Comparison of ENCODE assay signal across 16 cellular contexts in genomic region chr12:124432376-124432775, GRCh38.
A peak's percentile ranks its signal among the peaks of the same experiment; 100 is the strongest.
DNase-seq lines count a peak whose midpoint lies in the region; ATAC-seq and TF ChIP-seq lines count a peak whose summit lies in the region.
"Had no signal": no experiment of that assay in that cellular context is flagged by ENCODE, and none has a peak within 500 bp of the region (broad histone marks: within the 10 kb centered on the region; RNA-seq: fewer than 3 reads in every experiment).

No MANE protein-coding gene starts in this region.

- H3K36me3 ChIP-seq in HUES64 (ENCODE audit: insufficient read depth, low read length) (peaks cover 37% of the 10 kb centered on the region), lower lobe of right lung (peaks cover 48% of the 10 kb centered on the region), colonic mucosa (no peaks in the 10 kb centered on the region)

- H3K9ac ChIP-seq in HUES64 (ENCODE audit: low read depth, low read length) (no peak overlapping the region), colonic mucosa (ENCODE audit: low read depth in 2 of 2, low read length in 2 of 2) (no peak overlapping the region)

- no peak for TF ChIP-seq CTCF in coronary artery (IDR thresholded peaks at IDR 0.05)
- TF ChIP-seq CTCF in lower lobe of right lung (IDR thresholded peaks at IDR 0.05) = no peak
- no peak for TF ChIP-seq CTCF in colonic mucosa (IDR thresholded peaks at IDR 0.05)

- H3K27ac ChIP-seq in HUES64 (ENCODE audit: low read depth, low read length) (peak overlapping the region; percentile 35; the same call in 1 of the 2 replicates), coronary artery (peak overlapping the region; percentile 1 to 66), lower lobe of right lung (peak overlapping the region; percentile 39), colonic mucosa (no peak overlapping the region)
- H3K27ac ChIP-seq: SJCRH30 had no signal

- DNase-seq in coronary artery (ENCODE audit: low spot score) (no peak), lower lobe of right lung (peak; percentile 73), SW 1271 (lab: John Stamatoyannopoulos, UW) (no peak), EL (no peak), colonic mucosa (no peak)
- DNase-seq in stimulated activated effector memory CD8-positive, alpha-beta T cell treated with anti-CD3 and anti-CD28 coated beads, Interleukin-12 subunit alpha, Interleukin-12 subunit beta, amount 100 ng/mL, for 72 hours (ENCODE audit: low spot score in 2 of 2) = no peak
- DNase-seq: activated T-cell treated with anti-CD3 and anti-CD28 coated beads, Interleukin-2, amount 50 U/mL, for 24 hours; hippocampal formation; NCI-H1105 treated with DMSO at 0.1 percent for 48 hours; NCI-H345; SJCRH30; stimulated activated naive CD4-positive, alpha-beta T cell treated with Interleukin-2 at 50 U/mL for 16 hours had no signal

- H3K4me3 ChIP-seq in HUES64 (ENCODE audit: low read length) = no peak overlapping the region
- no peak overlapping the region for H3K4me3 ChIP-seq in coronary artery
- H3K4me3 ChIP-seq in lower lobe of right lung = no peak overlapping the region
- H3K4me3 ChIP-seq in colonic mucosa = no peak overlapping the region
- H3K4me3 ChIP-seq: SJCRH30 had no signal

- H3K4me3 Mint-ChIP-seq in stimulated activated effector memory CD8-positive, alpha-beta T cell treated with anti-CD3 and anti-CD28 coated beads, Interleukin-12 subunit alpha, Interleukin-12 subunit beta, amount 100 ng/mL, for 72 hours = no peak overlapping the region
- H3K4me3 Mint-ChIP-seq: activated T-cell treated with anti-CD3 and anti-CD28 coated beads, Interleukin-2, amount 50 U/mL, for 24 hours; B cell; nephron had no signal

- intact Hi-C loops in lower lobe of right lung (cut with DNase I) = no loop called here
- intact Hi-C loops in colonic mucosa (cut with DNase I) = no loop called here

- no peaks in the 10 kb centered on the region for H3K9me3 Mint-ChIP-seq in stimulated activated effector memory CD8-positive, alpha-beta T cell treated with anti-CD3 and anti-CD28 coated beads, Interleukin-12 subunit alpha, Interleukin-12 subunit beta, amount 100 ng/mL, for 72 hours
- H3K9me3 Mint-ChIP-seq: activated T-cell treated with anti-CD3 and anti-CD28 coated beads, Interleukin-2, amount 50 U/mL, for 24 hours; nephron had no signal

- peaks cover 35% of the 10 kb centered on the region for H3K36me3 Mint-ChIP-seq in stimulated activated effector memory CD8-positive, alpha-beta T cell treated with anti-CD3 and anti-CD28 coated beads, Interleukin-12 subunit alpha, Interleukin-12 subunit beta, amount 100 ng/mL, for 72 hours

- H3K27me3 ChIP-seq in HUES64 (ENCODE audit: insufficient read depth, low read length) (no peaks in the 10 kb centered on the region), lower lobe of right lung (ENCODE audit: low read depth) (no peaks in the 10 kb centered on the region), colonic mucosa (no peaks in the 10 kb centered on the region)
- H3K27me3 ChIP-seq: SJCRH30 had no signal

- ATAC-seq in lower lobe of right lung (peak in 1 of 2 donors; percentile 43), GM21526 (IDR thresholded peaks at IDR 0.05; ENCODE audit: low FRiP score, unreplicated experiment) (no peak)
- ATAC-seq in stimulated activated effector memory CD8-positive, alpha-beta T cell treated with anti-CD3 and anti-CD28 coated beads, Interleukin-12 subunit alpha, Interleukin-12 subunit beta, amount 100 ng/mL, for 72 hours = no peak

- WGBS in HUES64 = 92% methylated on average over 8 of the region's 8 CpGs

- peaks cover 45% of the 10 kb centered on the region for H3K4me1 Mint-ChIP-seq in stimulated activated effector memory CD8-positive, alpha-beta T cell treated with anti-CD3 and anti-CD28 coated beads, Interleukin-12 subunit alpha, Interleukin-12 subunit beta, amount 100 ng/mL, for 72 hours

- H3K4me1 ChIP-seq in HUES64 (ENCODE audit: insufficient read depth, low read length) (peaks cover 19% of the 10 kb centered on the region), lower lobe of right lung (peaks cover 41% of the 10 kb centered on the region), colonic mucosa (peaks cover 2% of the 10 kb centered on the region)

- H3K27ac Mint-ChIP-seq in stimulated activated effector memory CD8-positive, alpha-beta T cell treated with anti-CD3 and anti-CD28 coated beads, Interleukin-12 subunit alpha, Interleukin-12 subunit beta, amount 100 ng/mL, for 72 hours = peak overlapping the region; percentile 71
- H3K27ac Mint-ChIP-seq: activated T-cell treated with anti-CD3 and anti-CD28 coated beads, Interleukin-2, amount 50 U/mL, for 24 hours had no signal

- H3K9me3 ChIP-seq in HUES64 (ENCODE audit: insufficient read depth, low read depth, low read length) = no peaks in the 10 kb centered on the region
- H3K9me3 ChIP-seq in lower lobe of right lung = no peaks in the 10 kb centered on the region
- no peaks in the 10 kb centered on the region for H3K9me3 ChIP-seq in colonic mucosa
- H3K9me3 ChIP-seq: SJCRH30 had no signal
